ENCODE assay signal across 1 cellular context in genomic region chr13:98471895-98472294, GRCh38.
TF ChIP-seq lines count a peak whose summit lies in the region.

No MANE protein-coding gene starts in this region.

TF ChIP-seq in WTC11, 78 proteins besides CTCF, POLR2A, EP300 and RAD21 (continued from another document):
- TF ChIP-seq ZNF532 (CRISPR knock-in tag; IDR thresholded peaks at IDR 0.05; ENCODE audit: borderline replicate concordance): no peak
